Comparison of ENCODE assay signal across 8 cellular contexts in genomic region chr1:39230261-39231190, GRCh38. TPM values are rescaled to one million over a fixed set of nuclear protein-coding genes. Genes with fewer than 3 reads are reported as not detected.
DNase-seq lines count a peak whose midpoint lies in the region; ATAC-seq, FAIRE-seq and TF ChIP-seq lines count a peak whose summit lies in the region.

No MANE protein-coding gene starts in this region.

- TF ChIP-seq RAD21 in GM12878 (IDR thresholded peaks at IDR 0.05; ENCODE audit: insufficient read depth, low read depth, low read length) = no peak

- WGBS in GM12878 (ENCODE audit: insufficient coverage, insufficient replicate concordance, low lambda C conversion rate, missing lambda C conversion rate) = 49% methylated on average over 9 of the region's 9 CpGs
- WGBS in upper lobe of left lung, 2 donors = 50 to 51% methylated on average over 9 of the region's 9 CpGs

- H3K9me3 ChIP-seq in GM12878 (replicated peaks; ENCODE audit: control insufficient read depth, insufficient read depth, low read length) (no peaks in the 10 kb centered on the region), upper lobe of left lung (no peaks in the 10 kb centered on the region)

- RAD21 ChIA-PET in GM12878 (lab: Charles Lee; ENCODE audit: unreplicated experiment) = interaction anchor here (0.7 to 2.9 kb wide), 6 partner anchors 10 to 38 kb away, joined by 3 to 12 read pairs (median 4); no protein-coding TSS in a partner anchor

- in situ Hi-C loops in GM12878 (cut with MboI) = no loop called here

- SMC1A ChIA-PET in GM12878 (lab: Charles Lee; ENCODE audit: uncharacterized antibody, unreplicated experiment) = interaction anchor here (0.7 to 3.0 kb wide), 9 partner anchors 8 to 41 kb away, joined by 3 to 23 read pairs (median 4); no protein-coding TSS in a partner anchor

- TF ChIP-seq EP300 in GM12878 (IDR thresholded peaks at IDR 0.05; ENCODE audit: borderline replicate concordance in 1 of 2, control insufficient read depth in 1 of 2, low read depth in 2 of 2, low read length in 2 of 2) = no peak
- TF ChIP-seq EP300 in upper lobe of left lung (IDR thresholded peaks at IDR 0.05) = no peak

- H3K36me3 ChIP-seq in GM12878 (ENCODE audit: control insufficient read depth in 2 of 2, insufficient read depth in 2 of 2, low read length in 1 of 2) (peaks cover 2 to 7% of the 10 kb centered on the region in 2 experiments; a peak in 3 of 4 replicates), upper lobe of left lung (peaks cover 0 to 18% (median 1%) of the 10 kb centered on the region in 4 donors)

- no peaks in the 10 kb centered on the region for H3K9me3 Mint-ChIP-seq in memory B cell

- H3K27ac ChIP-seq in GM12878 (ENCODE audit: control insufficient read depth, insufficient read depth) = no peak overlapping the region
- H3K27ac ChIP-seq in upper lobe of left lung = peak overlapping the region; percentile 41 to 59 (median 50)

- H3K4me3 ChIP-seq in GM12878 = no peak overlapping the region
- no peak overlapping the region for H3K4me3 ChIP-seq in upper lobe of left lung

- peaks cover 31% of the 10 kb centered on the region for H3K79me2 ChIP-seq in GM12878 (ENCODE audit: control insufficient read depth, insufficient read depth, low read length)

- no peak overlapping the region for H2AFZ ChIP-seq in GM12878 (ENCODE audit: control insufficient read depth, low read depth, low read length)

- peaks cover 19% of the 10 kb centered on the region for H3K36me3 Mint-ChIP-seq in memory B cell

- DNase-seq in Ammon's horn (ENCODE audit: low spot score) (peak; percentile 41), NOMO-1 treated with DMSO at 0.1 percent for 48 hours (lab: John Stamatoyannopoulos, UW; ENCODE audit: unreplicated experiment) (peak; percentile 83), GM12878 (ENCODE audit: low read depth, low spot score) (peak; percentile 57), memory B cell (ENCODE audit: low spot score in 2 of 2) (peak; percentile 12 to 18), upper lobe of left lung (peak in 1 of 2 donors; percentile 38), posterior vena cava (ENCODE audit: low spot score) (no peak), T1000 (lab: John Stamatoyannopoulos, UW) (no peak)

- H3K4me1 ChIP-seq in GM12878 (ENCODE audit: control insufficient read depth, insufficient read depth, low read length) (peaks cover 10% of the 10 kb centered on the region), upper lobe of left lung (peaks cover 25 to 41% (median 26%) of the 10 kb centered on the region in 4 donors)

- H3K27me3 Mint-ChIP-seq in memory B cell = no peaks in the 10 kb centered on the region

- peak; percentile 73 for FAIRE-seq in GM12878 (lab: Jason Lieb, UNC)

- no peaks in the 10 kb centered on the region for H3K27me3 ChIP-seq in GM12878 (replicated peaks in 1 of 2; ENCODE audit: control insufficient read depth in 2 of 2, insufficient read depth in 2 of 2, low read length in 1 of 2)
- H3K27me3 ChIP-seq in upper lobe of left lung = no peaks in the 10 kb centered on the region

- peak overlapping the region; percentile 4 for H3K4me3 Mint-ChIP-seq in memory B cell

- peak overlapping the region; percentile 91 for H3K27ac Mint-ChIP-seq in memory B cell

- peak; percentile 76 for ATAC-seq in GM21528 (IDR thresholded peaks at IDR 0.05; ENCODE audit: low FRiP score, unreplicated experiment)
- ATAC-seq in GM12878 = peak; percentile 85
- ATAC-seq in memory B cell (ENCODE audit: low read depth) = peak; percentile 98
- peak in 1 of 2 donors; percentile 73 for ATAC-seq in upper lobe of left lung (ENCODE audit: low FRiP score in 2 of 2)

- intact Hi-C loops in GM12878 (cut with micrococcal nuclease; ENCODE audit: unreplicated experiment) (no loop called here), posterior vena cava (cut with DNase I) (no loop called here)

- 0 out of 2 replicates have a peak, but pooled peaks cover 7% of the 10 kb centered on the region for H4K20me1 ChIP-seq in GM12878 (ENCODE audit: control insufficient read depth, insufficient read depth)

- POLR2A ChIA-PET in GM12878 (lab: Charles Lee) = interaction anchor here (0.6 to 1.4 kb wide), 5 partner anchors 13 to 197 kb away, joined by 3 to 6 read pairs (median 4); no protein-coding TSS in a partner anchor

- no TSS peak for BruUV-seq in GM12878 (replicated peaks; lab: Mats Ljungman, UMichigan)

- no peak overlapping the region; the same call in 1 of the 2 replicates for H3K9ac ChIP-seq in GM12878 (ENCODE audit: control insufficient read depth, insufficient read depth, low read length)

- peaks cover 27% of the 10 kb centered on the region for H3K4me1 Mint-ChIP-seq in memory B cell

- TF ChIP-seq CTCF in GM12878 (IDR thresholded peaks at IDR 0.05 in 2 of 3, conservative IDR thresholded peaks at IDR 0.05 in 1 of 3; ENCODE audit: control insufficient read depth in 2 of 3, extremely low read depth in 1 of 3, insufficient read depth in 1 of 3, low read depth in 3 of 3, low read length in 3 of 3) (no peak), upper lobe of left lung (IDR thresholded peaks at IDR 0.05) (no peak)

- TF ChIP-seq POLR2A in GM12878 (IDR thresholded peaks at IDR 0.05; ENCODE audit: low read depth, low read length) (no peak), upper lobe of left lung (IDR thresholded peaks at IDR 0.05) (no peak)

- CTCF ChIA-PET in GM12878 (lab: Yijun Ruan, JAX) = interaction anchor here (0.9 to 3.6 kb wide), 5 partner anchors 14 to 38 kb away, joined by 3 to 23 read pairs (median 4); partner anchors contain the start of gene MACF1

- H3K4me2 ChIP-seq in GM12878 (ENCODE audit: control insufficient read depth, insufficient read depth) = peak overlapping the region; percentile 14; the same call in 1 of the 2 replicates

TF ChIP-seq in GM12878, 131 proteins besides CTCF, POLR2A, EP300 and RAD21 (continues in another document):
- peak; percentile 19; the same call in 1 of the 2 replicates for TF ChIP-seq PKNOX1 (IDR thresholded peaks at IDR 0.05)
- TF ChIP-seq ZNF687 (IDR thresholded peaks at IDR 0.05) = peak; percentile 51
- TF ChIP-seq SPI1 (IDR thresholded peaks at IDR 0.05; ENCODE audit: borderline replicate concordance, insufficient read depth, low read depth, low read length) = 0 out of 2 replicates have a peak, but pooled peaks have one; percentile 25
- TF ChIP-seq TCF7 (IDR thresholded peaks at IDR 0.05; ENCODE audit: borderline replicate concordance) = no peak
- peak; percentile 37 for TF ChIP-seq RUNX3 (IDR thresholded peaks at IDR 0.05; ENCODE audit: low read length)
- peak; percentile 82 to 87 for TF ChIP-seq BHLHE40 (IDR thresholded peaks at IDR 0.05; ENCODE audit: borderline replicate concordance in 1 of 2, low read depth in 2 of 2, low read length in 1 of 2)

RNA-seq across cellular contexts. Expression of gene MACF1, which starts 26.0 kb away (rescaled TPM):
- 1,323 and 1,410 TPM in 2 replicates for total RNA-seq in GM12878 (2013; cell fraction: nucleolus; rRNA removed)
- total RNA-seq in GM12878 (2014; rRNA removed) (175 and 184 TPM in 2 replicates), GM12878 (2014; rRNA removed; fragmentation: Illumina TruSeq; extraction: Trizol) (173 and 184 TPM in 2 replicates), GM12878 (2021) (192 and 201 TPM in 2 replicates), upper lobe of left lung (1,000 to 10,000 TPM in 1 of 6 donors, 100 to 1,000 TPM in 5; 359 to 1,160 (median 531) TPM), posterior vena cava (100 to 1,000 TPM; 596 to 609 TPM)
- polyA plus RNA-seq in GM12878 (2011; ENCODE audit: low read depth) = 51.2 TPM
- polyA plus RNA-seq in GM12878 (2011; rRNA removed) (49.5 and 55.6 TPM in 2 replicates), GM12878 (2014; fragmentation: Illumina TruSeq; extraction: Trizol) (115 and 138 TPM in 2 replicates), GM12878 (2014; fragmentation: Nextera tagmentation; extraction: Ambion mirVana) (10 to 100 TPM; 15.5 to 25.1 TPM), GM12878 (2014; rRNA removed) (84.8 and 89.8 TPM in 2 replicates), GM12878 (2016; fragmentation: Nextera tagmentation; extraction: Ambion mirVana) (10 to 100 TPM; 55.7 to 64.0 TPM)
- 27.5 and 30.2 TPM in 2 replicates for polyA plus RNA-seq in GM12878 (2011; cell fraction: cytosol; rRNA removed)
- polyA plus RNA-seq in GM12878 (2011; cell fraction: nucleus; rRNA removed) = 209 and 235 TPM in 2 replicates
- polyA plus RNA-seq in GM12878 (2012) = 68.9 and 74.7 TPM in 2 replicates
- 281 and 359 TPM in 2 replicates for polyA minus RNA-seq in GM12878 (2011; rRNA and poly(A)+ RNA removed)
- polyA minus RNA-seq in GM12878 (2011; cell fraction: cytosol; rRNA and poly(A)+ RNA removed) = 55.2 and 61.2 TPM in 2 replicates
- polyA minus RNA-seq in GM12878 (2011; cell fraction: nucleus; rRNA and poly(A)+ RNA removed) = 400 and 552 TPM in 2 replicates

Comparison
In these comparisons a context has a peak if more than half of its experiments do, and no peak if none do; other contexts are left out.
1. DNase-seq: peak in Ammon's horn (single experiment), NOMO-1 treated with DMSO at 0.1 percent for 48 hours (single experiment), GM12878 (single experiment) and memory B cell (2 of 2); none in posterior vena cava (single experiment) and T1000 (single experiment).